In the genomic region with DNA sequence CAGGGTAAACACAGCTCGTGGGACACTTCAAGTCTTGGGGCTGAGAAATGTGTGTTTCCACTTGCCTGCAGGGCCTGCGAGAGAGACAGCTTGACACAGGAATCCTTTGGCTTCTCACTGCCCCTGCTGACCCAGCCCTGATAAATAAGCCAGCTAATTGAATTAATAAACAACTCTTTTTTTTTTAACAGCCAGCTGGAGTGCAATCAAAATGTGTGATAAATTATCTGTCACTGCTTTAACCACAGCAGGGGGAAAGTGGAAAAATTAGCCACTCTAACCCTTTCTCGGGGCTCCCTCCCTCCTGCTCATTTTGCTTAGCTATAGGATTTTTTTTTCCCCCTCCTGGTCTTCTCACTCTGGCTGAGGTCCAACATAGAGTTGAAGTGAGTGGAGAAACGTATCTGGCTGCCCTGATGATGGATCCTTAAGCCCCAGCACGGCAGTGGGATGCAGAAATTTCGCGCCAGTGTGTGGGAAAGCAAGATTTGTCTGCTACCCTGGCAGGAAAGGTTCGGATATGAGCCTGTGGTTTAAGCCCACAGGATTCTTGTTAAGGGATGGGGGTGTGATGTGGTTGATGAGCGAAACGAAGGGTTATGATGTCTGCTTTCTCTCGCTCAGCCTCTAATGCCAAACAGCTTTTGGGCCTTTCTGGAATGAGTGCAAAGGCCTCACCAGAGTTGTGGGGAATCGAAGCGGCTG, we compare ENCODE assay signal across 10 cellular contexts.
DNase-seq lines count a peak whose midpoint lies in the region; ATAC-seq, FAIRE-seq and TF ChIP-seq lines count a peak whose summit lies in the region.
"Had no signal": no experiment of that assay in that cellular context is flagged by ENCODE, and none has a peak within 500 bp of the region (broad histone marks: within the 10 kb centered on the region; RNA-seq: fewer than 3 reads in every experiment).

No MANE protein-coding gene starts in this region.

- no peaks in the 10 kb centered on the region for H4K20me1 ChIP-seq in IMR-90 (ENCODE audit: insufficient read depth, low read length)

- TF ChIP-seq POLR2A in IMR-90 (IDR thresholded peaks at IDR 0.05; ENCODE audit: low read depth, low read length) = no peak
- no peak for TF ChIP-seq POLR2A in GM12891 (IDR thresholded peaks at IDR 0.05; ENCODE audit: low read depth, low read length)

- H2BK120ac ChIP-seq in IMR-90 (ENCODE audit: low read depth, low read length) = no peak overlapping the region

- dilution Hi-C loops in IMR-90 (cut with HindIII; ENCODE audit: low sequenced_read_pairs, unreplicated experiment) = no loop called here

- H3K4ac ChIP-seq in IMR-90 (ENCODE audit: low read depth, low read length) = no peak overlapping the region

- no peak overlapping the region for H4K8ac ChIP-seq in IMR-90 (ENCODE audit: low read depth in 2 of 2, low read length in 2 of 2)

- intact Hi-C loops in IMR-90 (cut with micrococcal nuclease) = no loop called here

- TF ChIP-seq RAD21 in IMR-90 (IDR thresholded peaks at IDR 0.05; ENCODE audit: low read length) = no peak

- peak; percentile 35 for ATAC-seq in IMR-90 (ENCODE audit: low read depth)
- ATAC-seq in GM21529 (IDR thresholded peaks at IDR 0.05; ENCODE audit: unreplicated experiment) = no peak

- no peak overlapping the region for H3K9ac ChIP-seq in IMR-90 (ENCODE audit: low read depth, low read length)

- H3K9me1 ChIP-seq in IMR-90 (ENCODE audit: insufficient read depth, low read length) = no peaks in the 10 kb centered on the region; the same call in 1 of the 2 replicates

- WGBS in IMR-90 (ENCODE audit: extremely low coverage in 2 of 2, insufficient read length in 1 of 2), 2 experiments = 58% methylated on average over 4 of the region's 13 CpGs; no CpG with 5 or more reads in 1 of the 2 experiments

- no peak overlapping the region for H2AK5ac ChIP-seq in IMR-90 (ENCODE audit: low read depth, low read length)

- no peak for TF ChIP-seq CTCF in IMR-90 (conservative IDR thresholded peaks at IDR 0.05; ENCODE audit: low read depth, low read length)

- H3K27me3 ChIP-seq in IMR-90 (ENCODE audit: control insufficient read depth, insufficient read depth, low read length) (no peaks in the 10 kb centered on the region), SJCRH30 (no peaks in the 10 kb centered on the region)

- H2AFZ ChIP-seq in IMR-90 (replicated peaks; ENCODE audit: low read length, poor library complexity) = no peak overlapping the region

- no peak overlapping the region for H4K5ac ChIP-seq in IMR-90 (ENCODE audit: low read depth, low read length)

- H3K18ac ChIP-seq in IMR-90 (ENCODE audit: low read depth, low read length) = no peak overlapping the region; the same call in 1 of the 2 replicates

- CTCF ChIA-PET in IMR-90 (lab: Yijun Ruan, JAX) = no interaction called here

- H2BK5ac ChIP-seq in IMR-90 (ENCODE audit: low read depth, low read length, poor library complexity, severe bottlenecking) = no peak overlapping the region

- H3K27ac ChIP-seq in IMR-90 (ENCODE audit: insufficient read depth, low read length) = no peak overlapping the region
- H3K27ac ChIP-seq in SJCRH30 = peak overlapping the region; percentile 14

- H2BK15ac ChIP-seq in IMR-90 (ENCODE audit: low read depth, low read length) = no peak overlapping the region

- no peak overlapping the region for H3K56ac ChIP-seq in IMR-90 (ENCODE audit: extremely low read depth, insufficient read depth, low read length)

- in situ Hi-C loops in IMR-90 (cut with MboI; ENCODE audit: low sequenced_read_pairs) = no loop called here

- H3K9me3 ChIP-seq in IMR-90 (ENCODE audit: control insufficient read depth, insufficient read depth, low read length) = no peaks in the 10 kb centered on the region
- no peaks in the 10 kb centered on the region for H3K9me3 ChIP-seq in SJCRH30 (replicated peaks)

- no peak overlapping the region for H3K4me3 ChIP-seq in IMR-90 (ENCODE audit: insufficient read depth, low read depth, low read length)
- peak overlapping the region; percentile 12 for H3K4me3 ChIP-seq in SJCRH30

- H3K4me1 ChIP-seq in IMR-90 (ENCODE audit: control insufficient read depth, insufficient read depth, low read length) (peaks cover 7% of the 10 kb centered on the region; the same call in 1 of the 2 replicates), SJCRH30 (peaks cover 17% of the 10 kb centered on the region)

- DNase-seq in AG08395 (ENCODE audit: low spot score) (peak; percentile 42), IMR-90 (peak; percentile 34), SJCRH30 (peak; percentile 77 to 85), left kidney (ENCODE audit: low read depth, low spot score) (peak; percentile 80), GM12891 (ENCODE audit: insufficient read length, low spot score) (no peak), NOMO-1 treated with dmso at 0.1 percent for 144 hours (lab: John Stamatoyannopoulos, UW; ENCODE audit: unreplicated experiment) (no peak)
- DNase-seq in activated CD4-positive, alpha-beta T cell treated with anti-CD3 and anti-CD28 coated beads for 48 hours = no peak
- DNase-seq: CD4-positive, alpha-beta memory T cell; islet precursor cell had no signal

- H3K79me1 ChIP-seq in IMR-90 (ENCODE audit: low read depth in 1 of 2, low read length in 2 of 2) = no peaks in the 10 kb centered on the region

- no peak overlapping the region for H2AK9ac ChIP-seq in IMR-90 (replicated peaks; ENCODE audit: low read depth, low read length, poor library complexity)

- no peak overlapping the region for H3K4me2 ChIP-seq in IMR-90 (ENCODE audit: low read depth, low read length)

- POLR2A ChIA-PET in IMR-90 (lab: Charles Lee; ENCODE audit: unreplicated experiment) = no interaction called here

- H3K23ac ChIP-seq in IMR-90 (ENCODE audit: low read depth, low read length) = no peak overlapping the region

- FAIRE-seq in GM12891 (lab: Jason Lieb, UNC) = no peak

- H3K36me3 ChIP-seq in IMR-90 (ENCODE audit: control insufficient read depth, insufficient read depth, low read length) = no peaks in the 10 kb centered on the region
- H3K36me3 ChIP-seq in SJCRH30 = no peaks in the 10 kb centered on the region

- H4K91ac ChIP-seq in IMR-90 (ENCODE audit: insufficient read depth, low read depth, low read length) = no peak overlapping the region

- no peak overlapping the region for H2BK20ac ChIP-seq in IMR-90 (ENCODE audit: low read depth, low read length)

- no peak overlapping the region for H3K14ac ChIP-seq in IMR-90 (replicated peaks; ENCODE audit: low read depth, low read length)

- BruUV-seq in IMR-90 (replicated peaks; lab: Mats Ljungman, UMichigan) = no TSS peak

TF ChIP-seq in IMR-90, 13 proteins besides CTCF, POLR2A, EP300 and RAD21:
- no peak for TF ChIP-seq CHD1 (IDR thresholded peaks at IDR 0.05; ENCODE audit: low read depth, low read length)
- TF ChIP-seq BHLHE40 (IDR thresholded peaks at IDR 0.05; ENCODE audit: low read depth, low read length) = no peak
TF ChIP-seq in IMR-90: peak in this region for 0.

TF ChIP-seq in GM12891, 5 proteins besides CTCF, POLR2A, EP300 and RAD21:
- TF ChIP-seq POLR2AphosphoS5 (IDR thresholded peaks at IDR 0.05; ENCODE audit: low read depth, low read length) = no peak
- TF ChIP-seq PAX5 (IDR thresholded peaks at IDR 0.05; ENCODE audit: insufficient read depth, low read length, severe bottlenecking) = no peak
- TF ChIP-seq POU2F2 (IDR thresholded peaks at IDR 0.05; ENCODE audit: low read depth, low read length) = no peak
- no peak for TF ChIP-seq SPI1 (IDR thresholded peaks at IDR 0.05; ENCODE audit: low read depth, low read length)
- no peak for TF ChIP-seq TAF1 (IDR thresholded peaks at IDR 0.05; ENCODE audit: low read depth, low read length)

Comparison
In these comparisons a context has a peak if more than half of its experiments do, and no peak if none do; other contexts are left out.
1. DNase-seq: peak in AG08395 (single experiment), IMR-90 (single experiment), SJCRH30 (2 of 2) and left kidney (single experiment); none in GM12891 (single experiment), activated CD4-positive, alpha-beta T cell treated with anti-CD3 and anti-CD28 coated beads for 48 hours (single experiment) and NOMO-1 treated with dmso at 0.1 percent for 144 hours (single experiment).